ENCODE assay signal across 8 cellular contexts in genomic region chr17:35449371-35449931, GRCh38. TPM values are rescaled to one million over a fixed set of nuclear protein-coding genes. Genes with fewer than 3 reads are reported as not detected.
DNase-seq lines count a peak whose midpoint lies in the region; ATAC-seq and TF ChIP-seq lines count a peak whose summit lies in the region.

No MANE protein-coding gene starts in this region.

- no peaks in the 10 kb centered on the region for H3K36me3 ChIP-seq in SK-N-SH (replicated peaks in 1 of 2; ENCODE audit: control insufficient read depth in 1 of 2, insufficient read depth in 2 of 2, low read length in 1 of 2)
- H3K36me3 ChIP-seq in gastrocnemius medialis, result no peaks in the 10 kb centered on the region

- TF ChIP-seq EP300 in SK-N-SH (IDR thresholded peaks at IDR 0.05; ENCODE audit: borderline replicate concordance in 1 of 2, low read depth in 1 of 2, low read length in 1 of 2), result no peak

- CTCF ChIA-PET in SK-N-SH (lab: Yijun Ruan, JAX), result no interaction called here

- no peak overlapping the region for H2AFZ ChIP-seq in SK-N-SH (ENCODE audit: low read depth)

- no peaks in the 10 kb centered on the region for H3F3A ChIP-seq in SK-N-SH (replicated peaks; ENCODE audit: insufficient read depth)

- no peaks in the 10 kb centered on the region for H4K20me1 ChIP-seq in SK-N-SH (ENCODE audit: insufficient read depth)

- in situ Hi-C loops in gastrocnemius medialis (cut with MboI; ENCODE audit: low sequenced_read_pairs in 4 of 4), result loop anchor here in 1 of 4 donors (25.0 kb wide), 1 partner anchor 88 kb away; the partner anchor contains the start of gene SLFN12L

- TF ChIP-seq RAD21 in SK-N-SH (IDR thresholded peaks at IDR 0.05; ENCODE audit: low read length), result no peak

- intact Hi-C loops in left cardiac atrium (cut with DNase I), result no loop called here
- intact Hi-C loops in gastrocnemius medialis (cut with DNase I; ENCODE audit: low total_unique reads), result no loop called here

- H3K27ac ChIP-seq in SK-N-SH (ENCODE audit: low read depth in 2 of 2, low read length in 1 of 2) (no peak overlapping the region), gastrocnemius medialis (no peak overlapping the region)

- no peak for TF ChIP-seq POLR2A in gastrocnemius medialis (IDR thresholded peaks at IDR 0.05)

- H3K27me3 ChIP-seq in SK-N-SH (ENCODE audit: insufficient read depth) (peaks cover 85% of the 10 kb centered on the region), gastrocnemius medialis (peaks cover 28 to 47% (median 32%) of the 10 kb centered on the region in 3 donors)

- no peaks in the 10 kb centered on the region for H3K9me2 ChIP-seq in SK-N-SH

- WGBS in SK-N-SH (ENCODE audit: low lambda C conversion rate), result 40% methylated on average over 34 of the region's 36 CpGs

- H3K4me3 ChIP-seq in SK-N-SH (ENCODE audit: low read depth in 2 of 2, low read length in 1 of 2) (no peak overlapping the region), gastrocnemius medialis (peak overlapping the region; percentile 4 to 62 (median 26))

- no peak for TF ChIP-seq CTCF in SK-N-SH (IDR thresholded peaks at IDR 0.05)
- TF ChIP-seq CTCF in gastrocnemius medialis (IDR thresholded peaks at IDR 0.05 in 4 of 5, conservative IDR thresholded peaks at IDR 0.05 in 1 of 5), result no peak

- H3K9ac ChIP-seq in SK-N-SH, result no peak overlapping the region

- DNase-seq in SK-N-SH (peak; percentile 11), left cardiac atrium (peak; percentile 45), gastrocnemius medialis (no peak), inferior parietal cortex (ENCODE audit: extremely low spot score) (no peak)
- DNase-seq in stimulated activated CD4-positive, alpha-beta T cell treated with anti-CD3 and anti-CD28 coated beads, Interleukin-2, amount 100 ng/mL, for 48 hours, result no peak
- DNase-seq in stimulated activated naive CD4-positive, alpha-beta T cell treated with Interleukin-2 at 50 U/mL for 16 hours (lab: John Stamatoyannopoulos, UW), result no peak

- H3K4me1 ChIP-seq in SK-N-SH (ENCODE audit: control insufficient read depth in 1 of 2, insufficient read depth in 2 of 2, low read depth in 1 of 2, low read length in 1 of 2), result no peaks in the 10 kb centered on the region
- peaks cover 3 to 5% of the 10 kb centered on the region in 2 donors for H3K4me1 ChIP-seq in gastrocnemius medialis

- POLR2A ChIA-PET in SK-N-SH (lab: Yijun Ruan, JAX), result no interaction called here

- H3K9me3 ChIP-seq in SK-N-SH (no peaks in the 10 kb centered on the region), gastrocnemius medialis (no peaks in the 10 kb centered on the region)

- peak overlapping the region; percentile 17; the same call in 1 of the 2 replicates for H3K4me2 ChIP-seq in SK-N-SH

- ATAC-seq in GM18867 (IDR thresholded peaks at IDR 0.05; ENCODE audit: unreplicated experiment), result peak; percentile 60
- ATAC-seq in left cardiac atrium, result peak; percentile 42 to 63
- ATAC-seq in gastrocnemius medialis, result peak in 1 of 2 donors; percentile 11
- no peak for ATAC-seq in GM19328 (IDR thresholded peaks at IDR 0.05; ENCODE audit: unreplicated experiment)

- no peaks in the 10 kb centered on the region for H3K79me2 ChIP-seq in SK-N-SH (ENCODE audit: insufficient read depth)

TF ChIP-seq in SK-N-SH, 30 proteins besides CTCF, POLR2A, EP300 and RAD21:
- TF ChIP-seq EZH2phosphoT487 (IDR thresholded peaks at IDR 0.05; ENCODE audit: borderline replicate concordance, low read depth) (peak; percentile 54), YY1 (IDR thresholded peaks at IDR 0.05; ENCODE audit: low read depth) (no peak)

RNA-seq across cellular contexts. Expression of gene SLFN13, which starts 0.9 kb away (rescaled TPM):
- under 0.01 TPM in 1 of 2 replicates, not detected in the other for polyA plus RNA-seq in SK-N-SH (2012; rRNA removed)
- polyA plus RNA-seq in SK-N-SH (2012; cell fraction: cytosol; rRNA removed), result not detected in 2 replicates
- polyA plus RNA-seq in SK-N-SH (2012; cell fraction: nucleus; rRNA removed), result 0.02 TPM in 1 of 2 replicates, not detected in the other
- total RNA-seq in left cardiac atrium, result 1 to 10 TPM; 6.3 to 7.5 TPM
- total RNA-seq in gastrocnemius medialis, result 1 to 10 TPM in 1 of 4 donors, under 1 TPM in 3; 0.05 to 1.2 (median 0.32) TPM

RNA-seq across cellular contexts. Expression of gene SLFN12, which starts 17.2 kb away (rescaled TPM):
- polyA plus RNA-seq in SK-N-SH (2012; rRNA removed), result 5.6 and 8.0 TPM in 2 replicates
- 5.6 and 6.0 TPM in 2 replicates for polyA plus RNA-seq in SK-N-SH (2012; cell fraction: cytosol; rRNA removed)
- 11.3 and 19.2 TPM in 2 replicates for polyA plus RNA-seq in SK-N-SH (2012; cell fraction: nucleus; rRNA removed)
- total RNA-seq in left cardiac atrium, result 1 to 10 TPM; 5.7 to 8.8 TPM
- total RNA-seq in gastrocnemius medialis, result 1 to 10 TPM in 2 of 4 donors, under 1 TPM in 2; 0.76 to 2.2 (median 1.3) TPM

Comparison
In these comparisons a context has a peak if more than half of its experiments do, and no peak if none do; other contexts are left out.
1. DNase-seq: peak in SK-N-SH (single experiment) and left cardiac atrium (single experiment); none in gastrocnemius medialis (0 of 2), stimulated activated CD4-positive, alpha-beta T cell treated with anti-CD3 and anti-CD28 coated beads, Interleukin-2, amount 100 ng/mL, for 48 hours (0 of 2), stimulated activated naive CD4-positive, alpha-beta T cell treated with Interleukin-2 at 50 U/mL for 16 hours (single experiment) and inferior parietal cortex (single experiment).
2. H3K4me3 ChIP-seq: peak in gastrocnemius medialis (4 of 4); none in SK-N-SH (0 of 2).